ENCODE assay signal across 8 cellular contexts in genomic region chr13:97855570-97855970, GRCh38.
A peak's percentile ranks its signal among the peaks of the same experiment; 100 is the strongest.
DNase-seq lines count a peak whose midpoint lies in the region; ATAC-seq and TF ChIP-seq lines count a peak whose summit lies in the region.

No MANE protein-coding gene starts in this region.

- POLR2A ChIA-PET in A673 (lab: Charles Lee; ENCODE audit: low non-redundant PET) = interaction anchor here (0.6 kb wide), 1 partner anchor 116 kb away, joined by 4 read pairs; no protein-coding TSS in a partner anchor

- CTCF ChIA-PET in A673 (lab: Charles Lee) = interaction anchor here (0.6 to 1.5 kb wide), 4 partner anchors 24 to 798 kb away, joined by 3 to 4 read pairs (median 3); no protein-coding TSS in a partner anchor

- no peaks in the 10 kb centered on the region for H3K4me1 Mint-ChIP-seq in immature natural killer cell

- intact Hi-C loops in A673 (cut with micrococcal nuclease; ENCODE audit: unreplicated experiment) = loop anchor here (1.0 to 10.0 kb wide), 5 partner anchors 92 to 987 kb away; partner anchors contain the start of gene FARP1

- H3K36me3 Mint-ChIP-seq in immature natural killer cell = no peaks in the 10 kb centered on the region

- no peak overlapping the region for H3K4me3 Mint-ChIP-seq in immature natural killer cell

- H3K36me3 ChIP-seq in A673 (ENCODE audit: insufficient read depth, low read length, poor library complexity, severe bottlenecking) (no peaks in the 10 kb centered on the region), brain microvascular endothelial cell (replicated peaks) (no peaks in the 10 kb centered on the region)

- peaks cover 0 to 2% (median 0%) of the 10 kb centered on the region in 6 donors for H3K9me3 Mint-ChIP-seq in immature natural killer cell

- H3K27ac ChIP-seq in A673 (ENCODE audit: low read depth, low read length, poor library complexity, severe bottlenecking) = peak overlapping the region; percentile 88
- H3K27ac ChIP-seq in brain microvascular endothelial cell = no peak overlapping the region

- peaks cover 0 to 7% (median 2%) of the 10 kb centered on the region in 3 donors for H3K27me3 Mint-ChIP-seq in immature natural killer cell (ENCODE audit: low read depth in 3 of 3)

- H3K4me1 ChIP-seq in A673 (ENCODE audit: insufficient read depth, low read length, poor library complexity, severe bottlenecking) = peaks cover 34% of the 10 kb centered on the region

- DNase-seq in A673 (ENCODE audit: low spot score) (peak; percentile 94), G401 (ENCODE audit: low spot score) (peak; percentile 75), HS-27A (ENCODE audit: low read depth) (peak; percentile 24), NCI-H82 (lab: John Stamatoyannopoulos, UW) (peak; percentile 93), brain microvascular endothelial cell (peak; percentile 51), immature natural killer cell (peak in 2 of 3 donors; percentile 1 to 7), stromal cell of bone marrow (ENCODE audit: low read depth) (peak; percentile 83)

- in situ Hi-C loops in G401 (cut with HindIII; ENCODE audit: low sequenced_read_pairs) = no loop called here
- in situ Hi-C loops in brain microvascular endothelial cell (cut with HindIII; ENCODE audit: low pct_ligation_motif_present, low sequenced_read_pairs) = no loop called here

- H3K27ac Mint-ChIP-seq in immature natural killer cell = no peak overlapping the region

- no peaks in the 10 kb centered on the region for H3K27me3 ChIP-seq in A673 (replicated peaks; ENCODE audit: insufficient read depth, low read depth, low read length, poor library complexity)
- no peaks in the 10 kb centered on the region for H3K27me3 ChIP-seq in brain microvascular endothelial cell (replicated peaks)

- H3K4me3 ChIP-seq in A673 (ENCODE audit: low read depth, low read length, poor library complexity, severe bottlenecking) (no peak overlapping the region), brain microvascular endothelial cell (ENCODE audit: low read depth, low read length) (no peak overlapping the region)

- H3K9me3 ChIP-seq in A673 (ENCODE audit: low read depth, low read length, poor library complexity, severe bottlenecking) = peaks cover 8% of the 10 kb centered on the region

- TF ChIP-seq CTCF in A673 (conservative IDR thresholded peaks at IDR 0.05; ENCODE audit: low read depth, low read length) (peak; percentile 88), brain microvascular endothelial cell (IDR thresholded peaks at IDR 0.05; ENCODE audit: low read depth, low read length, missing control alignments) (peak; percentile 83)

- ATAC-seq in GM21737 (IDR thresholded peaks at IDR 0.05; ENCODE audit: unreplicated experiment) = no peak

- no TSS peak for BruUV-seq in A673 (replicated peaks; lab: Mats Ljungman, UMichigan)

Comparison
In these comparisons a context has a peak if more than half of its experiments do, and no peak if none do; other contexts are left out.
1. DNase-seq: peak in every context shown above with its lines; median percentile 94 in A673; 93 in NCI-H82; 83 in stromal cell of bone marrow; 75 in G401; 51 in brain microvascular endothelial cell; 24 in HS-27A; 4 in immature natural killer cell.